16 cellular contexts compared by ENCODE assay signal in genomic region chrX:150308532-150309157, GRCh38. TPM values are rescaled to one million over a fixed set of nuclear protein-coding genes. Genes with fewer than 3 reads are reported as not detected.
DNase-seq lines count a peak whose midpoint lies in the region; ATAC-seq, FAIRE-seq and TF ChIP-seq lines count a peak whose summit lies in the region.
"Had no signal": no experiment of that assay in that cellular context is flagged by ENCODE, and none has a peak within 500 bp of the region (broad histone marks: within the 10 kb centered on the region; RNA-seq: fewer than 3 reads in every experiment).

No MANE protein-coding gene starts in this region.

- H3K9me2 ChIP-seq in Loucy (replicated peaks; ENCODE audit: low read depth, low read length) = no peaks in the 10 kb centered on the region

- H3K27ac ChIP-seq in endothelial cell of umbilical vein (ENCODE audit: insufficient read depth, low read depth, low read length) = no peak overlapping the region
- H3K27ac ChIP-seq: BLaER1 treated with 17β-estradiol and CSF1 and Interleukin-3, amounts not matched to agents 10 nM and 100 nM had no signal

- CTCF ChIA-PET in endothelial cell of umbilical vein (lab: Charles Lee) = no interaction called here

- no peaks in the 10 kb centered on the region for H3K36me3 Mint-ChIP-seq in stimulated activated naive B cell treated with anti-CD40 and anti-IgM and Interleukin-4, amounts not matched to agents 10 μg/mL and 1 μg/mL and 100 μg/mL, for 72 hours
- H3K36me3 Mint-ChIP-seq: CD4-positive, CD25-positive, alpha-beta regulatory T cell; IgD-negative memory B cell had no signal

- H3K4me1 ChIP-seq in Loucy (ENCODE audit: insufficient read depth, low read length, poor library complexity, severe bottlenecking) = peaks cover 19% of the 10 kb centered on the region
- no peaks in the 10 kb centered on the region for H3K4me1 ChIP-seq in endothelial cell of umbilical vein (ENCODE audit: control insufficient read depth, extremely low read depth, insufficient read depth, low read length)
- H3K4me1 ChIP-seq: HAP-1 had no signal

- no peaks in the 10 kb centered on the region for H3K9me1 ChIP-seq in endothelial cell of umbilical vein (replicated peaks; ENCODE audit: control insufficient read depth, extremely low read depth, insufficient read depth, low read length)

- H3K4me3 Mint-ChIP-seq in stimulated activated naive B cell treated with anti-CD40 and anti-IgM and Interleukin-4, amounts not matched to agents 10 μg/mL and 1 μg/mL and 100 μg/mL, for 72 hours = no peak overlapping the region
- H3K4me3 Mint-ChIP-seq: CD4-positive, CD25-positive, alpha-beta regulatory T cell; IgD-negative memory B cell had no signal

- H3K27ac Mint-ChIP-seq in stimulated activated naive B cell treated with anti-CD40 and anti-IgM and Interleukin-4, amounts not matched to agents 10 μg/mL and 1 μg/mL and 100 μg/mL, for 72 hours = peak overlapping the region; percentile 68
- H3K27ac Mint-ChIP-seq: CD4-positive, CD25-positive, alpha-beta regulatory T cell; IgD-negative memory B cell had no signal

- no peak overlapping the region for H3K9ac ChIP-seq in Loucy (ENCODE audit: low read depth, low read length, poor library complexity, severe bottlenecking)
- H3K9ac ChIP-seq in endothelial cell of umbilical vein (replicated peaks; ENCODE audit: extremely low read depth, insufficient read depth, low read length) = no peak overlapping the region
- H3K9ac ChIP-seq: BLaER1 treated with 17β-estradiol and CSF1 and Interleukin-3, amounts not matched to agents 10 nM and 100 nM had no signal

- H3K4me2 ChIP-seq in Loucy (ENCODE audit: low read depth, low read length, poor library complexity, severe bottlenecking) (peak overlapping the region; percentile 46), endothelial cell of umbilical vein (ENCODE audit: insufficient read depth, low read length) (no peak overlapping the region)

- H3K36me3 ChIP-seq in Loucy (ENCODE audit: insufficient read depth, low read length) (no peaks in the 10 kb centered on the region), endothelial cell of umbilical vein (ENCODE audit: control insufficient read depth in 2 of 2, extremely low read depth in 1 of 2, insufficient read depth in 2 of 2, low read length in 2 of 2) (no peaks in the 10 kb centered on the region)
- H3K36me3 ChIP-seq: BLaER1 treated with 17β-estradiol and CSF1 and Interleukin-3, amounts not matched to agents 10 nM and 100 nM; HAP-1 had no signal

- no peaks in the 10 kb centered on the region for H3K4me1 Mint-ChIP-seq in stimulated activated naive B cell treated with anti-CD40 and anti-IgM and Interleukin-4, amounts not matched to agents 10 μg/mL and 1 μg/mL and 100 μg/mL, for 72 hours
- H3K4me1 Mint-ChIP-seq: CD4-positive, CD25-positive, alpha-beta regulatory T cell had no signal

- H3K9me3 ChIP-seq in Loucy (ENCODE audit: insufficient read depth, low read depth, low read length) (no peaks in the 10 kb centered on the region), endothelial cell of umbilical vein (replicated peaks; ENCODE audit: control insufficient read depth, insufficient read depth, low read length) (no peaks in the 10 kb centered on the region)
- H3K9me3 ChIP-seq: BLaER1 treated with 17β-estradiol and CSF1 and Interleukin-3, amounts not matched to agents 10 nM and 100 nM; HAP-1 had no signal

- no TSS peak for BruUV-seq in endothelial cell of umbilical vein (replicated peaks; lab: Mats Ljungman, UMichigan)

- POLR2A ChIA-PET in endothelial cell of umbilical vein (lab: Charles Lee) = no interaction called here

- H3K79me2 ChIP-seq in Loucy (ENCODE audit: insufficient read depth, low read length) = no peaks in the 10 kb centered on the region
- no peaks in the 10 kb centered on the region for H3K79me2 ChIP-seq in endothelial cell of umbilical vein (ENCODE audit: control insufficient read depth, insufficient read depth, low read length)

- peak; percentile 17 for DNase-seq in EH (ENCODE audit: low read depth)
- no peak for DNase-seq in endothelial cell of umbilical vein (ENCODE audit: low read depth, low spot score)
- DNase-seq in stimulated activated naive B cell treated with anti-CD40 and anti-IgM and Interleukin-4, amounts not matched to agents 10 μg/mL and 1 μg/mL and 100 μg/mL, for 72 hours = no peak
- no peak for DNase-seq in activated CD4-positive, alpha-beta T cell treated with anti-CD3 and anti-CD28 coated beads, Interleukin-2, amount 50 U/mL, for 48 hours
- no peak for DNase-seq in NAMALWA (ENCODE audit: low spot score)
- DNase-seq: ACHN, DMS53, GOT3 had no signal

- H2AFZ ChIP-seq in Loucy (ENCODE audit: low read length) = 0 out of 2 replicates have a peak overlapping the region, but pooled peaks have one; percentile 37
- H2AFZ ChIP-seq in endothelial cell of umbilical vein (ENCODE audit: low read depth, low read length) = no peak overlapping the region

- no peaks in the 10 kb centered on the region for H3K9me3 Mint-ChIP-seq in stimulated activated naive B cell treated with anti-CD40 and anti-IgM and Interleukin-4, amounts not matched to agents 10 μg/mL and 1 μg/mL and 100 μg/mL, for 72 hours
- H3K9me3 Mint-ChIP-seq: CD4-positive, CD25-positive, alpha-beta regulatory T cell; IgD-negative memory B cell had no signal

- no peaks in the 10 kb centered on the region for H3K27me3 ChIP-seq in Loucy (ENCODE audit: insufficient read depth, low read length, poor library complexity, severe bottlenecking)
- no peaks in the 10 kb centered on the region for H3K27me3 ChIP-seq in endothelial cell of umbilical vein (ENCODE audit: control insufficient read depth in 2 of 2, insufficient read depth in 2 of 2, low read length in 2 of 2)
- H3K27me3 ChIP-seq: BLaER1 treated with 17β-estradiol and CSF1 and Interleukin-3, amounts not matched to agents 10 nM and 100 nM had no signal

- peak; percentile 43 for FAIRE-seq in endothelial cell of umbilical vein (lab: Jason Lieb, UNC)
- FAIRE-seq: G401.6, GM12891 had no signal

- no peak for TF ChIP-seq POLR2A in endothelial cell of umbilical vein (IDR thresholded peaks at IDR 0.05; ENCODE audit: low read depth, low read length)

- TF ChIP-seq CTCF in Loucy (conservative IDR thresholded peaks at IDR 0.05; ENCODE audit: low read length) (no peak), endothelial cell of umbilical vein (IDR thresholded peaks at IDR 0.05; ENCODE audit: extremely low read depth in 1 of 2, insufficient read depth in 1 of 2, low read depth in 1 of 2, low read length in 2 of 2) (no peak)

- H3K4me3 ChIP-seq in Loucy (ENCODE audit: low read length, poor library complexity, severe bottlenecking) = no peak overlapping the region
- H3K4me3 ChIP-seq in endothelial cell of umbilical vein (replicated peaks in 1 of 3; ENCODE audit: insufficient read depth in 1 of 3, low read depth in 1 of 3, low read length in 3 of 3) = no peak overlapping the region
- H3K4me3 ChIP-seq: BLaER1 treated with 17β-estradiol and CSF1 and Interleukin-3, amounts not matched to agents 10 nM and 100 nM; HAP-1 had no signal

- H4K20me1 ChIP-seq in Loucy (ENCODE audit: insufficient read depth, low read length, poor library complexity, severe bottlenecking) (no peaks in the 10 kb centered on the region), endothelial cell of umbilical vein (replicated peaks; ENCODE audit: control insufficient read depth, extremely low read depth, insufficient read depth, low read length) (no peaks in the 10 kb centered on the region)
- H4K20me1 ChIP-seq: BLaER1 treated with 17β-estradiol and CSF1 and Interleukin-3, amounts not matched to agents 10 nM and 100 nM had no signal

- H3F3A ChIP-seq in Loucy (ENCODE audit: low read depth) = no peaks in the 10 kb centered on the region

- intact Hi-C loops in endothelial cell of umbilical vein (cut with micrococcal nuclease) = no loop called here

- no peak for ATAC-seq in stimulated activated naive B cell treated with anti-CD40 and anti-IgM and Interleukin-4, amounts not matched to agents 10 μg/mL and 1 μg/mL and 100 μg/mL, for 72 hours (replicated peaks)
- no peak for ATAC-seq in GM21619 (IDR thresholded peaks at IDR 0.05; ENCODE audit: unreplicated experiment)

- dilution Hi-C loops in endothelial cell of umbilical vein (cut with MboI; ENCODE audit: extremely low pct_ligation_motif_present, low sequenced_read_pairs) = no loop called here

- no peaks in the 10 kb centered on the region for H3K27me3 Mint-ChIP-seq in stimulated activated naive B cell treated with anti-CD40 and anti-IgM and Interleukin-4, amounts not matched to agents 10 μg/mL and 1 μg/mL and 100 μg/mL, for 72 hours
- H3K27me3 Mint-ChIP-seq: CD4-positive, CD25-positive, alpha-beta regulatory T cell had no signal

TF ChIP-seq in endothelial cell of umbilical vein, 7 proteins besides CTCF, POLR2A, EP300 and RAD21:
- no peak for TF ChIP-seq MAX (IDR thresholded peaks at IDR 0.05; ENCODE audit: insufficient read depth, insufficient read length)

RNA-seq across cellular contexts. Expression of gene MAMLD1, which starts 54.5 kb away (rescaled TPM):
- total RNA-seq in endothelial cell of umbilical vein = 5.6 and 5.7 TPM in 2 replicates
- polyA plus RNA-seq in endothelial cell of umbilical vein = 2.5 and 2.8 TPM in 2 replicates
- polyA plus RNA-seq in endothelial cell of umbilical vein (2011; cell fraction: cytosol; rRNA removed) = 1.6 TPM in 2 replicates
- 8.5 and 9.0 TPM in 2 replicates for polyA plus RNA-seq in endothelial cell of umbilical vein (2011; cell fraction: nucleus; rRNA removed)
- polyA plus RNA-seq in endothelial cell of umbilical vein (2012) = 1.7 TPM in 2 replicates
- 1.6 and 1.9 TPM in 2 replicates for polyA minus RNA-seq in endothelial cell of umbilical vein
- 3.2 TPM for polyA minus RNA-seq in endothelial cell of umbilical vein (2011; cell fraction: cytosol; rRNA and poly(A)+ RNA removed)
- polyA minus RNA-seq in endothelial cell of umbilical vein (2011; cell fraction: nucleus; rRNA and poly(A)+ RNA removed) = 3.6 and 5.0 TPM in 2 replicates
